In genomic region chr22:27775087-27775697, GRCh38 we compare ENCODE assay signal across 17 cellular contexts. TPM values are rescaled to one million over a fixed set of nuclear protein-coding genes. Genes with fewer than 3 reads are reported as not detected.
DNase-seq lines count a peak whose midpoint lies in the region; ATAC-seq and TF ChIP-seq lines count a peak whose summit lies in the region.
"Had no signal": no experiment of that assay in that cellular context is flagged by ENCODE, and none has a peak within 500 bp of the region (broad histone marks: within the 10 kb centered on the region; RNA-seq: fewer than 3 reads in every experiment).

No MANE protein-coding gene starts in this region.

- 94% methylated on average over 18 of the region's 18 CpGs for WGBS in mesenchymal stem cell
- WGBS in adrenal gland, 4 donors: 78 to 82% (median 80%) methylated on average over 12 to 18 of the region's 18 CpGs

- no peak for ATAC-seq in GM23338
- no peak for ATAC-seq in gastrocnemius medialis
- ATAC-seq in GM19351 (IDR thresholded peaks at IDR 0.05; ENCODE audit: unreplicated experiment): no peak

- peak overlapping the region; percentile 19 for H4K8ac ChIP-seq in mesenchymal stem cell (ENCODE audit: low read length)

- no peak overlapping the region for H2AK5ac ChIP-seq in mesenchymal stem cell (ENCODE audit: low read length, severe bottlenecking)

- H2BK15ac ChIP-seq in mesenchymal stem cell (ENCODE audit: low read depth, poor library complexity, severe bottlenecking): peak overlapping the region; percentile 33

- peaks cover 52% of the 10 kb centered on the region for H3K4me1 Mint-ChIP-seq in GM23338
- H3K4me1 Mint-ChIP-seq: activated CD4-positive, alpha-beta T cell treated with anti-CD3 and anti-CD28 coated beads, Interleukin-2, amount 10 ng/mL, durations not matched to agents 7 days and 5 days; activated naive CD8-positive, alpha-beta T cell treated with anti-CD3 and anti-CD28 coated beads for 36 hours had no signal

- intact Hi-C loops in gastrocnemius medialis (cut with DNase I; ENCODE audit: low total_unique reads): no loop called here
- intact Hi-C loops in adrenal gland (cut with DNase I): no loop called here

- H3K27me3 ChIP-seq in GM23338 (ENCODE audit: insufficient read depth) (no peaks in the 10 kb centered on the region), mesenchymal stem cell (ENCODE audit: control insufficient read depth in 1 of 2, insufficient read depth in 1 of 2, low read length in 2 of 2) (no peaks in the 10 kb centered on the region), gastrocnemius medialis (no peaks in the 10 kb centered on the region), adrenal gland (no peaks in the 10 kb centered on the region)
- H3K27me3 ChIP-seq: BE2C, colonic mucosa had no signal

- H3K36me3 Mint-ChIP-seq in GM23338 (ENCODE audit: low read depth): no peaks in the 10 kb centered on the region; the same call in 2 of the 3 replicates
- H3K36me3 Mint-ChIP-seq: activated naive CD8-positive, alpha-beta T cell treated with anti-CD3 and anti-CD28 coated beads for 36 hours had no signal

- H3K9me2 ChIP-seq in GM23338 (ENCODE audit: insufficient read depth): no peaks in the 10 kb centered on the region

- peak overlapping the region; percentile 73; the same call in 1 of the 2 replicates for H3K4me2 ChIP-seq in GM23338
- no peak overlapping the region for H3K4me2 ChIP-seq in mesenchymal stem cell (ENCODE audit: low read length, poor library complexity, severe bottlenecking)

- no peaks in the 10 kb centered on the region for H3K79me2 ChIP-seq in GM23338 (replicated peaks; ENCODE audit: insufficient read depth)

- H3K4ac ChIP-seq in mesenchymal stem cell (ENCODE audit: low read depth in 1 of 2, low read length in 2 of 2): no peak overlapping the region

- H2BK5ac ChIP-seq in mesenchymal stem cell (ENCODE audit: low read depth, low read length, poor library complexity, severe bottlenecking): no peak overlapping the region

- H3K36me3 ChIP-seq in GM23338 (ENCODE audit: insufficient read depth): no peaks in the 10 kb centered on the region
- H3K36me3 ChIP-seq in mesenchymal stem cell (ENCODE audit: control insufficient read depth in 1 of 2, insufficient read depth in 2 of 2, low read depth in 1 of 2, low read length in 2 of 2): peaks cover 0 to 68% of the 10 kb centered on the region in 2 experiments
- H3K36me3 ChIP-seq in gastrocnemius medialis: no peaks in the 10 kb centered on the region
- no peaks in the 10 kb centered on the region for H3K36me3 ChIP-seq in adrenal gland (replicated peaks in 1 of 2)
- H3K36me3 ChIP-seq: BE2C, colonic mucosa had no signal

- no peak overlapping the region for H2BK12ac ChIP-seq in mesenchymal stem cell (ENCODE audit: low read length in 2 of 2)

- H3F3A ChIP-seq in GM23338 (replicated peaks; ENCODE audit: low read depth): peaks cover 14% of the 10 kb centered on the region; the same call in 1 of the 2 replicates

- peak overlapping the region; percentile 73 for H3K9ac ChIP-seq in mesenchymal stem cell (ENCODE audit: low read length)

- TF ChIP-seq POLR2A in gastrocnemius medialis (IDR thresholded peaks at IDR 0.05): no peak
- TF ChIP-seq POLR2A in adrenal gland (IDR thresholded peaks at IDR 0.05): no peak

- no peak overlapping the region for H3K23ac ChIP-seq in mesenchymal stem cell (ENCODE audit: low read length in 2 of 2)

- peak overlapping the region; percentile 36 for H4K91ac ChIP-seq in mesenchymal stem cell (ENCODE audit: low read length)

- peaks cover 2% of the 10 kb centered on the region; the same call in 2 of the 3 replicates for H3K9me3 Mint-ChIP-seq in GM23338
- H3K9me3 Mint-ChIP-seq: activated CD4-positive, alpha-beta T cell treated with anti-CD3 and anti-CD28 coated beads, Interleukin-2, amount 10 ng/mL, durations not matched to agents 7 days and 5 days; activated naive CD8-positive, alpha-beta T cell treated with anti-CD3 and anti-CD28 coated beads for 36 hours had no signal

- no peak overlapping the region for H3K27ac ChIP-seq in GM23338 (ENCODE audit: low read depth)
- H3K27ac ChIP-seq in mesenchymal stem cell (ENCODE audit: low read length, poor library complexity, severe bottlenecking): no peak overlapping the region
- peak overlapping the region; percentile 90 to 95 (median 94) for H3K27ac ChIP-seq in gastrocnemius medialis
- no peak overlapping the region for H3K27ac ChIP-seq in adrenal gland
- H3K27ac ChIP-seq: colonic mucosa, HL-60 had no signal

- H3K79me1 ChIP-seq in mesenchymal stem cell (replicated peaks; ENCODE audit: low read length, poor library complexity, severe bottlenecking): peaks cover 59% of the 10 kb centered on the region

- H3K18ac ChIP-seq in mesenchymal stem cell (ENCODE audit: low read depth in 1 of 2, low read length in 2 of 2): peak overlapping the region in 1 of 2 experiments; percentile 11

- in situ Hi-C loops in gastrocnemius medialis (cut with MboI; ENCODE audit: low sequenced_read_pairs in 4 of 4): loop anchor here in 1 of 4 donors (25.0 kb wide), 1 partner anchor 138 kb away; no protein-coding TSS in a partner anchor

- H3K4me3 ChIP-seq in GM23338: peak overlapping the region; percentile 39
- no peak overlapping the region for H3K4me3 ChIP-seq in cardiac fibroblast (replicated peaks in 1 of 2; ENCODE audit: low read depth in 2 of 2, low read length in 2 of 2)
- peak overlapping the region in 1 of 2 experiments; percentile 35 for H3K4me3 ChIP-seq in mesenchymal stem cell (ENCODE audit: insufficient read depth in 1 of 2, low read depth in 1 of 2, low read length in 2 of 2)
- H3K4me3 ChIP-seq in gastrocnemius medialis: no peak overlapping the region
- H3K4me3 ChIP-seq in adrenal gland: no peak overlapping the region
- H3K4me3 ChIP-seq: colonic mucosa had no signal

- peak overlapping the region; percentile 67; the same call in 2 of the 3 replicates for H3K4me3 Mint-ChIP-seq in GM23338
- H3K4me3 Mint-ChIP-seq: activated CD4-positive, alpha-beta T cell treated with anti-CD3 and anti-CD28 coated beads, Interleukin-2, amount 10 ng/mL, durations not matched to agents 7 days and 5 days; activated naive CD8-positive, alpha-beta T cell treated with anti-CD3 and anti-CD28 coated beads for 36 hours had no signal

- no peak overlapping the region for H3K14ac ChIP-seq in mesenchymal stem cell (ENCODE audit: low read length in 2 of 2)

- peaks cover 9% of the 10 kb centered on the region for H3K27me3 Mint-ChIP-seq in GM23338 (ENCODE audit: insufficient read depth, low read depth, poor library complexity)
- H3K27me3 Mint-ChIP-seq: progenitor cell of endocrine pancreas had no signal

- DNase-seq in GM23338 (ENCODE audit: low spot score) (no peak), cardiac fibroblast (ENCODE audit: low read depth in 2 of 2) (peak; percentile 43 to 50), mesenchymal stem cell (no peak), gastrocnemius medialis (no peak), NCI-H82 treated with DMSO at 0.1 percent for 48 hours (lab: John Stamatoyannopoulos, UW; ENCODE audit: unreplicated experiment) (no peak), adrenal gland (no peak)
- no peak for DNase-seq in activated T-cell treated with anti-CD3 and anti-CD28 coated beads, Interleukin-2, amount 50 U/mL, for 1 hour
- DNase-seq: activated CD4-positive, alpha-beta T cell treated with anti-CD3 and anti-CD28 coated beads, Interleukin-2, amount 10 ng/mL, durations not matched to agents 7 days and 5 days; activated naive CD8-positive, alpha-beta T cell treated with anti-CD3 and anti-CD28 coated beads for 36 hours; BE2C; colonic mucosa; DMS 273 treated with DMSO at 0.1 percent for 48 hours; kidney; substantia nigra had no signal

- TF ChIP-seq CTCF in GM23338 (conservative IDR thresholded peaks at IDR 0.05; ENCODE audit: low read depth in 2 of 2) (no peak), cardiac fibroblast (IDR thresholded peaks at IDR 0.05; ENCODE audit: low read depth, low read length) (no peak), gastrocnemius medialis (IDR thresholded peaks at IDR 0.05 in 4 of 5, conservative IDR thresholded peaks at IDR 0.05 in 1 of 5) (no peak), adrenal gland (IDR thresholded peaks at IDR 0.05) (no peak)

- no peak overlapping the region for H2BK120ac ChIP-seq in mesenchymal stem cell (ENCODE audit: low read depth, low read length)

- H3K4me1 ChIP-seq in GM23338 (ENCODE audit: insufficient read depth) (peaks cover 60% of the 10 kb centered on the region), mesenchymal stem cell (ENCODE audit: control insufficient read depth, insufficient read depth, low read depth, low read length) (peaks cover 40% of the 10 kb centered on the region), gastrocnemius medialis (peaks cover 33 to 62% of the 10 kb centered on the region in 2 donors), adrenal gland (replicated peaks in 1 of 2) (peaks cover 0 to 8% of the 10 kb centered on the region in 2 donors)
- H3K4me1 ChIP-seq: colonic mucosa had no signal

- no peaks in the 10 kb centered on the region for H4K20me1 ChIP-seq in GM23338 (replicated peaks; ENCODE audit: insufficient read depth)

- H2AFZ ChIP-seq in GM23338 (no peak overlapping the region), mesenchymal stem cell (ENCODE audit: low read depth, low read length) (no peak overlapping the region)

- H3K27ac Mint-ChIP-seq in GM23338: 0 out of 2 replicates have a peak overlapping the region, but pooled peaks have one; percentile 90
- H3K27ac Mint-ChIP-seq: activated CD4-positive, alpha-beta T cell treated with anti-CD3 and anti-CD28 coated beads, Interleukin-2, amount 10 ng/mL, durations not matched to agents 7 days and 5 days; activated naive CD8-positive, alpha-beta T cell treated with anti-CD3 and anti-CD28 coated beads for 36 hours; progenitor cell of endocrine pancreas had no signal

- H3K9me3 ChIP-seq in mesenchymal stem cell (ENCODE audit: control insufficient read depth, low read length) (no peaks in the 10 kb centered on the region), gastrocnemius medialis (no peaks in the 10 kb centered on the region), adrenal gland (replicated peaks in 1 of 3) (no peaks in the 10 kb centered on the region)
- H3K9me3 ChIP-seq: BE2C, colonic mucosa had no signal

TF ChIP-seq in GM23338, 12 proteins besides CTCF, POLR2A, EP300 and RAD21 (continues in another document):
- TF ChIP-seq ZNF331 (CRISPR knock-in tag; IDR thresholded peaks at IDR 0.05; ENCODE audit: low read depth): no peak
- TF ChIP-seq NANOG (IDR thresholded peaks at IDR 0.05; ENCODE audit: borderline replicate concordance): no peak
- no peak for TF ChIP-seq STAT1 (IDR thresholded peaks at IDR 0.05; ENCODE audit: unreplicated experiment)
- no peak for TF ChIP-seq POLR2AphosphoS5 (IDR thresholded peaks at IDR 0.05; ENCODE audit: low read depth)
- no peak for TF ChIP-seq CREB1 (CRISPR knock-in tag; IDR thresholded peaks at IDR 0.05; ENCODE audit: low read depth)
- no peak for TF ChIP-seq EZH2phosphoT487 (IDR thresholded peaks at IDR 0.05; ENCODE audit: unreplicated experiment)
- TF ChIP-seq EZH2 (IDR thresholded peaks at IDR 0.05; ENCODE audit: low read depth, unreplicated experiment): no peak

RNA-seq across cellular contexts. Expression of gene MN1, which starts 26.4 kb away (rescaled TPM):
- 6.8 and 7.2 TPM in 2 replicates for total RNA-seq in GM23338 (2014; rRNA removed; shearing (Covaris generic))
- polyA plus RNA-seq in GM23338 (2016; fragmentation: Nextera tagmentation; extraction: Ambion mirVana): 1.0 and 1.5 TPM in 2 replicates
- 8.0 TPM for polyA plus RNA-seq in mesenchymal stem cell (2013, experiment 1 of 2)
- polyA plus RNA-seq in mesenchymal stem cell (2013, experiment 2 of 2): 6.6 TPM
- 10 to 100 TPM in 3 of 4 donors, 1 to 10 TPM in 1; 8.8 to 40.0 (median 36.6) TPM for total RNA-seq in gastrocnemius medialis
- 1 to 10 TPM in 6 of 8 donors, under 1 TPM in 2; 0.84 to 2.7 (median 1.7) TPM for total RNA-seq in adrenal gland
- polyA plus RNA-seq in adrenal gland: 1 to 10 TPM in 1 of 3 donors, under 1 TPM in 2; 0.64 to 1.2 (median 0.88) TPM

Comparison
In these comparisons a context has a peak if more than half of its experiments do, and no peak if none do; other contexts are left out.
1. DNase-seq: peak in cardiac fibroblast (2 of 2); none in GM23338 (single experiment), mesenchymal stem cell (single experiment), gastrocnemius medialis (0 of 2), NCI-H82 treated with DMSO at 0.1 percent for 48 hours (single experiment), adrenal gland (0 of 7) and activated T-cell treated with anti-CD3 and anti-CD28 coated beads, Interleukin-2, amount 50 U/mL, for 1 hour (single experiment).
2. H3K27ac ChIP-seq: peak in gastrocnemius medialis (4 of 4); none in GM23338 (single experiment), mesenchymal stem cell (single experiment) and adrenal gland (0 of 5).